Comparison of ENCODE assay signal across 1 cellular context in genomic region chr9:133423216-133423615, GRCh38.
TF ChIP-seq lines count a peak whose summit lies in the region.

No MANE protein-coding gene starts in this region.

TF ChIP-seq in IMR-90, 13 proteins besides CTCF, POLR2A, EP300 and RAD21:
- TF ChIP-seq, protein P1, sequence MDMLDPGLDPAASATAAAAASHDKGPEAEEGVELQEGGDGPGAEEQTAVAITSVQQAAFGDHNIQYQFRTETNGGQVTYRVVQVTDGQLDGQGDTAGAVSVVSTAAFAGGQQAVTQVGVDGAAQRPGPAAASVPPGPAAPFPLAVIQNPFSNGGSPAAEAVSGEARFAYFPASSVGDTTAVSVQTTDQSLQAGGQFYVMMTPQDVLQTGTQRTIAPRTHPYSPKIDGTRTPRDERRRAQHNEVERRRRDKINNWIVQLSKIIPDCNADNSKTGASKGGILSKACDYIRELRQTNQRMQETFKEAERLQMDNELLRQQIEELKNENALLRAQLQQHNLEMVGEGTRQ (IDR thresholded peaks at IDR 0.05; ENCODE audit: low read depth, low read length): no peak
- TF ChIP-seq MAFK (IDR thresholded peaks at IDR 0.05; ENCODE audit: low read depth, low read length): peak; percentile 24; the same call in 1 of the 2 replicates
